Comparison of ENCODE assay signal across 9 cellular contexts in the genomic region with DNA sequence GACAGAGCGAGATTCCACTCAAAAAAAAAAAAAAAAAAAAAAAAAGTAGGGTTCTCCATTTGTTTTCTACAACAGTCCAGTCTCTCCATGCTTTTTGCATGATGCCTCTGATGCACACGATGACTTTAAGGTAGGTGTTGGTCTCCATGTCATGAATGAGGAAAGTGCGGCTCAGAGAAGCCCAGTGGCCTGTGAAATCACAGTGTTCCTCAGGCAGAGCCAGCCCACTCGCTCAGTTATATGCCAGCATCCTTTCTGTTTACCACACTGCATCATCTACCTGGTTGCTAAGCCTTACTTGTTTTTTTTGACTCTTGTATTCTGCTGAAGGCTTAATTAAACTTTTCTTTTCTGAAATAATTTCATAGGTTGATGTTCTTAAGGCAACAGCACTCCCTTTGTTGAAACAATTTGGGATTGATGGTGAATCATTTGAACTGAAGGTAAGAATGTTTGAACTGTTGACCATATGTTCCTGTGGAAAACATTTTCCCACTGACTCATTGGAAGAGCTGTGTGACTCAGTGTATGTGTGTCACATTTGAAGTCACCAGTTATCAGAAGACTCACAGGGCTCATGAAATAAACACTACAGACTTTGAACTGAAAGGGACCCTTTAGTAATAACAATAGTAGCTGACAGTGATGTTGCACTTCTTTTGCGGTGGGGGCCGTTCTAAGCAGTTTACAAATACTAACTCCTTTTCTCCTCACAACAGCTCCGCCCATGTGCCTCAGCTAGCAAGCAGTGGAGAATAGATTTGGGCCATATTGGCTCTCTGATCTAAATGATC. TPM values are rescaled to one million over a fixed set of nuclear protein-coding genes. Genes with fewer than 3 reads are reported as not detected.
DNase-seq lines count a peak whose midpoint lies in the region; ATAC-seq and TF ChIP-seq lines count a peak whose summit lies in the region.
"Had no signal": no experiment of that assay in that cellular context is flagged by ENCODE, and none has a peak within 500 bp of the region (broad histone marks: within the 10 kb centered on the region; RNA-seq: fewer than 3 reads in every experiment).

No MANE protein-coding gene starts in this region.

- in situ Hi-C loops in astrocyte of the spinal cord (cut with HindIII; ENCODE audit: low sequenced_read_pairs), result no loop called here

- no peaks in the 10 kb centered on the region for H3K4me1 ChIP-seq in OCI-LY7 (ENCODE audit: insufficient read depth, low read length, poor library complexity, severe bottlenecking)

- POLR2A ChIA-PET in OCI-LY7 (lab: Charles Lee), result interaction anchor here (0.7 to 1.6 kb wide), 2 partner anchors 32 to 148 kb away, joined by 3 to 4 read pairs; no protein-coding TSS in a partner anchor

- H3K4me3 ChIP-seq in astrocyte of the spinal cord (ENCODE audit: low read depth, low read length) (no peak overlapping the region), OCI-LY7 (ENCODE audit: low read depth, low read length, poor library complexity, severe bottlenecking) (no peak overlapping the region)
- H3K4me3 ChIP-seq: heart left ventricle had no signal

- H3K9me3 ChIP-seq in OCI-LY7 (ENCODE audit: low read length), result no peaks in the 10 kb centered on the region
- H3K9me3 ChIP-seq: heart left ventricle had no signal

- H3K4me2 ChIP-seq in OCI-LY7 (ENCODE audit: low read length), result no peak overlapping the region

- 0 out of 2 replicates have a peak, but pooled peaks cover 2% of the 10 kb centered on the region for H4K20me1 ChIP-seq in OCI-LY7 (ENCODE audit: insufficient read depth, low read length)

- H3K27ac ChIP-seq in OCI-LY7 (ENCODE audit: low read depth, low read length, poor library complexity, severe bottlenecking), result no peak overlapping the region
- H3K27ac ChIP-seq: heart left ventricle had no signal

- no peak for TF ChIP-seq CTCF in astrocyte of the spinal cord (IDR thresholded peaks at IDR 0.05; ENCODE audit: low read depth, low read length)
- TF ChIP-seq CTCF in omental fat pad (IDR thresholded peaks at IDR 0.05), result no peak
- TF ChIP-seq CTCF in OCI-LY7 (conservative IDR thresholded peaks at IDR 0.05; ENCODE audit: low read length), result no peak

- intact Hi-C loops in OCI-LY7 (cut with micrococcal nuclease; ENCODE audit: unreplicated experiment), result no loop called here

- H3K36me3 ChIP-seq in OCI-LY7 (ENCODE audit: insufficient read depth, low read length), result peaks cover 85% of the 10 kb centered on the region

- no peak overlapping the region for H2AFZ ChIP-seq in OCI-LY7 (ENCODE audit: low read length)

- BruUV-seq in OCI-LY7 (replicated peaks; lab: Mats Ljungman, UMichigan), result no TSS peak

- H3K79me2 ChIP-seq in OCI-LY7 (ENCODE audit: insufficient read depth, low read depth, low read length), result no peaks in the 10 kb centered on the region

- peak; percentile 72 for DNase-seq in AG08396 (ENCODE audit: low spot score)
- DNase-seq in LHCN-M2 (ENCODE audit: low read depth), result peak; percentile 99
- peak; percentile 99 for DNase-seq in astrocyte of the spinal cord (ENCODE audit: low read depth, low spot score)
- DNase-seq in omental fat pad (ENCODE audit: low spot score), result no peak
- no peak for DNase-seq in amygdala (lab: John Stamatoyannopoulos, UW)
- DNase-seq in OCI-LY7 (ENCODE audit: low spot score), result no peak
- DNase-seq: heart left ventricle had no signal

- peak; percentile 21 for ATAC-seq in omental fat pad (ENCODE audit: low FRiP score)
- ATAC-seq in GM21381 (IDR thresholded peaks at IDR 0.05; ENCODE audit: unreplicated experiment), result no peak
- ATAC-seq in HG02642 (IDR thresholded peaks at IDR 0.05; ENCODE audit: poor library complexity, unreplicated experiment), result no peak

- no peaks in the 10 kb centered on the region for H3K9me2 ChIP-seq in OCI-LY7 (ENCODE audit: insufficient read depth, low read length)

- CTCF ChIA-PET in OCI-LY7 (lab: Charles Lee; ENCODE audit: unreplicated experiment), result no interaction called here

RNA-seq across cellular contexts. Expression of a gene that starts 40.2 kb away (rescaled TPM):
- 9.7 and 15.0 TPM in 2 replicates for total RNA-seq in LHCN-M2 (2014; rRNA removed)
- 3.7 TPM for polyA plus RNA-seq in LHCN-M2 (2012)
- total RNA-seq in omental fat pad, result 10 to 100 TPM; 54.1 to 97.3 (median 88.8) TPM
- 25.0 and 27.5 TPM in 2 replicates for total RNA-seq in OCI-LY7 (2014; rRNA removed; shearing (Covaris generic))
- total RNA-seq in OCI-LY7 (2022), result 26.8 and 31.3 TPM in 2 replicates

Comparison
In these comparisons a context has a peak if more than half of its experiments do, and no peak if none do; other contexts are left out.
1. DNase-seq: peak in AG08396 (single experiment), LHCN-M2 (single experiment) and astrocyte of the spinal cord (single experiment); none in omental fat pad (single experiment), amygdala (0 of 56) and OCI-LY7 (single experiment).